2 cellular contexts compared by ENCODE assay signal in the genomic region with DNA sequence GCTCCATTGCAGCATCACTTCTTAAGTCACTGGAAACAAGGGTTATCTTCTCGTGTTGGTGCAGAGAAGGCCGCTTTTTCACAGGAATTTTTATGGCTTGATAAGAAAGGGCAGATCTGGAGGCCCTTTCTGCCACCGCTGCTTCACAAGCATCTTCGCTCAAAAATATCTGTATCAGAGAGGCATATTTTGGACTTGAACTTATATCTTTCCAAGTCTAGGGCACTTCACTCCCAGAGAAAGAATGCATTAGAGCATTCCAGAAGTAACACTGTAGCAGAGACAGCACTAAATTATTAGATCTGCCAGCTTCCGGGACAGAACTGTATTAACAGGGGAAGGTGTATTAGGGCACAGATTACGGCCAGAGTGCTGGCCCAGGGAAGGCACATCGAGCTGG.
A peak's percentile ranks its signal among the peaks of the same experiment; 100 is the strongest.
TF ChIP-seq lines count a peak whose summit lies in the region.

No MANE protein-coding gene starts in this region.

TF ChIP-seq in HEK293, 187 proteins besides CTCF, POLR2A, EP300 and RAD21:
- TF ChIP-seq, protein P1, sequence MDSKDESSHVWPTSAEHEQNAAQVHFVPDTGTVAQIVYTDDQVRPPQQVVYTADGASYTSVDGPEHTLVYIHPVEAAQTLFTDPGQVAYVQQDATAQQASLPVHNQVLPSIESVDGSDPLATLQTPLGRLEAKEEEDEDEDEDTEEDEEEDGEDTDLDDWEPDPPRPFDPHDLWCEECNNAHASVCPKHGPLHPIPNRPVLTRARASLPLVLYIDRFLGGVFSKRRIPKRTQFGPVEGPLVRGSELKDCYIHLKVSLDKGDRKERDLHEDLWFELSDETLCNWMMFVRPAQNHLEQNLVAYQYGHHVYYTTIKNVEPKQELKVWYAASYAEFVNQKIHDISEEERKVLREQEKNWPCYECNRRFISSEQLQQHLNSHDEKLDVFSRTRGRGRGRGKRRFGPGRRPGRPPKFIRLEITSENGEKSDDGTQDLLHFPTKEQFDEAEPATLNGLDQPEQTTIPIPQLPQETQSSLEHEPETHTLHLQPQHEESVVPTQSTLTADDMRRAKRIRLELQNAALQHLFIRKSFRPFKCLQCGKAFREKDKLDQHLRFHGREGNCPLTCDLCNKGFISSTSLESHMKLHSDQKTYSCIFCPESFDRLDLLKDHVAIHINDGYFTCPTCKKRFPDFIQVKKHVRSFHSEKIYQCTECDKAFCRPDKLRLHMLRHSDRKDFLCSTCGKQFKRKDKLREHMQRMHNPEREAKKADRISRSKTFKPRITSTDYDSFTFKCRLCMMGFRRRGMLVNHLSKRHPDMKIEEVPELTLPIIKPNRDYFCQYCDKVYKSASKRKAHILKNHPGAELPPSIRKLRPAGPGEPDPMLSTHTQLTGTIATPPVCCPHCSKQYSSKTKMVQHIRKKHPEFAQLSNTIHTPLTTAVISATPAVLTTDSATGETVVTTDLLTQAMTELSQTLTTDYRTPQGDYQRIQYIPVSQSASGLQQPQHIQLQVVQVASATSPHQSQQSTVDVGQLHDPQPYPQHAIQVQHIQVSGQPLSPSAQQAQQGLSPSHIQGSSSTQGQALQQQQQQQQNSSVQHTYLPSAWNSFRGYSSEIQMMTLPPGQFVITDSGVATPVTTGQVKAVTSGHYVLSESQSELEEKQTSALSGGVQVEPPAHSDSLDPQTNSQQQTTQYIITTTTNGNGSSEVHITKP (tag by site-specific recombination; IDR thresholded peaks at IDR 0.05), result peak; percentile 21; the same call in 1 of the 2 replicates
- TF ChIP-seq ZFP37 (tag by site-specific recombination; IDR thresholded peaks at IDR 0.05), result no peak
- no peak for TF ChIP-seq GLIS2 (tag by site-specific recombination; IDR thresholded peaks at IDR 0.05)
- TF ChIP-seq KLF1 (tag by site-specific recombination; IDR thresholded peaks at IDR 0.05), result no peak
- TF ChIP-seq ZNF701 (tag by site-specific recombination; IDR thresholded peaks at IDR 0.05), result no peak

TF ChIP-seq in K562, 482 proteins besides CTCF, POLR2A, EP300 and RAD21 (continued from another document):
- no peak for TF ChIP-seq BMI1 (IDR thresholded peaks at IDR 0.05; ENCODE audit: low read length)
- no peak for TF ChIP-seq MAFF (IDR thresholded peaks at IDR 0.05; ENCODE audit: low read length)
- TF ChIP-seq NEUROD1 (IDR thresholded peaks at IDR 0.05; ENCODE audit: borderline replicate concordance, low read depth, low read length, partially characterized antibody), result no peak
- TF ChIP-seq SOX6 (IDR thresholded peaks at IDR 0.05), result no peak
- TF ChIP-seq TCF3 (CRISPR knock-in tag; IDR thresholded peaks at IDR 0.05), result no peak
- TF ChIP-seq, protein P2, sequence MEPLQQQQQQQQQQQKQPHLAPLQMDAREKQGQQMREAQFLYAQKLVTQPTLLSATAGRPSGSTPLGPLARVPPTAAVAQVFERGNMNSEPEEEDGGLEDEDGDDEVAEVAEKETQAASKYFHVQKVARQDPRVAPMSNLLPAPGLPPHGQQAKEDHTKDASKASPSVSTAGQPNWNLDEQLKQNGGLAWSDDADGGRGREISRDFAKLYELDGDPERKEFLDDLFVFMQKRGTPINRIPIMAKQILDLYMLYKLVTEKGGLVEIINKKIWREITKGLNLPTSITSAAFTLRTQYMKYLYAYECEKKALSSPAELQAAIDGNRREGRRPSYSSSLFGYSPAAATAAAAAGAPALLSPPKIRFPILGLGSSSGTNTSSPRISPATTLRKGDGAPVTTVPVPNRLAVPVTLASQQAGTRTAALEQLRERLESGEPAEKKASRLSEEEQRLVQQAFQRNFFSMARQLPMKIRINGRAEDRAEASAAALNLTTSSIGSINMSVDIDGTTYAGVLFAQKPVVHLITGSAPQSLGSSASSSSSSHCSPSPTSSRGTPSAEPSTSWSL (CRISPR knock-in tag; IDR thresholded peaks at IDR 0.05; ENCODE audit: borderline replicate concordance), result no peak
- no peak for TF ChIP-seq ARID3A (IDR thresholded peaks at IDR 0.05; ENCODE audit: borderline replicate concordance, low read depth, low read length)
- TF ChIP-seq, protein P3, sequence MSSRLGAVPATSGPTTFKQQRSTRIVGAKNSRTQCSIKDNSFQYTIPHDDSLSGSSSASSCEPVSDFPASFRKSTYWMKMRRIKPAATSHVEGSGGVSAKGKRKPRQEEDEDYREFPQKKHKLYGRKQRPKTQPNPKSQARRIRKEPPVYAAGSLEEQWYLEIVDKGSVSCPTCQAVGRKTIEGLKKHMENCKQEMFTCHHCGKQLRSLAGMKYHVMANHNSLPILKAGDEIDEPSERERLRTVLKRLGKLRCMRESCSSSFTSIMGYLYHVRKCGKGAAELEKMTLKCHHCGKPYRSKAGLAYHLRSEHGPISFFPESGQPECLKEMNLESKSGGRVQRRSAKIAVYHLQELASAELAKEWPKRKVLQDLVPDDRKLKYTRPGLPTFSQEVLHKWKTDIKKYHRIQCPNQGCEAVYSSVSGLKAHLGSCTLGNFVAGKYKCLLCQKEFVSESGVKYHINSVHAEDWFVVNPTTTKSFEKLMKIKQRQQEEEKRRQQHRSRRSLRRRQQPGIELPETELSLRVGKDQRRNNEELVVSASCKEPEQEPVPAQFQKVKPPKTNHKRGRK (tag; IDR thresholded peaks at IDR 0.05), result no peak
- no peak for TF ChIP-seq GATAD2A (IDR thresholded peaks at IDR 0.05)
- no peak for TF ChIP-seq STAT5A (IDR thresholded peaks at IDR 0.05; ENCODE audit: borderline replicate concordance, low read length)
- TF ChIP-seq FOXP4 (CRISPR knock-in tag; IDR thresholded peaks at IDR 0.05; ENCODE audit: borderline replicate concordance), result no peak
